Comparison of ENCODE assay signal across 15 cellular contexts in genomic region chr9:124828679-124829669, GRCh38. TPM values are rescaled to one million over a fixed set of nuclear protein-coding genes. Genes with fewer than 3 reads are reported as not detected.
DNase-seq lines count a peak whose midpoint lies in the region; ATAC-seq and TF ChIP-seq lines count a peak whose summit lies in the region.
"Had no signal": no experiment of that assay in that cellular context is flagged by ENCODE, and none has a peak within 500 bp of the region (broad histone marks: within the 10 kb centered on the region; RNA-seq: fewer than 3 reads in every experiment).

No MANE protein-coding gene starts in this region.

- H3K27ac Mint-ChIP-seq in MCF 10A (ENCODE audit: low read depth, unreplicated experiment): peak overlapping the region; percentile 18
- H3K27ac Mint-ChIP-seq in stimulated activated memory B cell treated with anti-CD40 and anti-IgM and Interleukin-4, amounts not matched to agents 10 μg/mL and 1 μg/mL and 100 μg/mL, for 72 hours: peak overlapping the region; percentile 26

- BruUV-seq in MCF 10A (replicated peaks; lab: Mats Ljungman, UMichigan) (no TSS peak), mammary epithelial cell (replicated peaks; lab: Mats Ljungman, UMichigan) (no TSS peak)

- H3K27ac ChIP-seq in mammary epithelial cell (ENCODE audit: insufficient read depth, low read depth, low read length): no peak overlapping the region

- intact Hi-C loops in MCF 10A (cut with micrococcal nuclease): no loop called here
- intact Hi-C loops in mammary epithelial cell (cut with micrococcal nuclease): no loop called here
- intact Hi-C loops in left colon (cut with DNase I, micrococcal nuclease): no loop called here

- DNase-seq in MCF 10A (ENCODE audit: unreplicated experiment): no peak
- no peak for DNase-seq in mammary epithelial cell
- DNase-seq in left colon: no peak
- no peak for DNase-seq in foreskin melanocyte
- DNase-seq: Caco-2, KG1, NCI-H1092 treated with DMSO at 0.1 percent for 48 hours, NCI-H1694, NCI-H446, NCI-H774 had no signal

- H3K27me3 Mint-ChIP-seq in MCF 10A (ENCODE audit: insufficient read depth, unreplicated experiment): no peaks in the 10 kb centered on the region
- H3K27me3 Mint-ChIP-seq in stimulated activated memory B cell treated with anti-CD40 and anti-IgM and Interleukin-4, amounts not matched to agents 10 μg/mL and 1 μg/mL and 100 μg/mL, for 72 hours: peaks cover 22% of the 10 kb centered on the region

- no peaks in the 10 kb centered on the region for H3K36me3 ChIP-seq in mammary epithelial cell (ENCODE audit: insufficient read depth, low read length)

- no peak overlapping the region for H3K9ac ChIP-seq in mammary epithelial cell (ENCODE audit: insufficient read depth, low read length)

- TF ChIP-seq CTCF in MCF 10A (IDR thresholded peaks at IDR 0.05; ENCODE audit: unreplicated experiment) (no peak), mammary epithelial cell (conservative IDR thresholded peaks at IDR 0.05 in 1 of 2, IDR thresholded peaks at IDR 0.05 in 1 of 2; ENCODE audit: extremely low read depth in 1 of 2, insufficient read depth in 1 of 2, low read depth in 1 of 2, low read length in 2 of 2) (no peak)

- no peaks in the 10 kb centered on the region for H3K9me3 ChIP-seq in mammary epithelial cell (replicated peaks; ENCODE audit: insufficient read depth, low read length)
- H3K9me3 ChIP-seq: Caco-2 had no signal

- H2AFZ ChIP-seq in mammary epithelial cell (ENCODE audit: low read depth, low read length): no peak overlapping the region

- dilution Hi-C loops in mammary epithelial cell (cut with HindIII; ENCODE audit: low sequenced_read_pairs): no loop called here

- CTCF ChIA-PET in MCF 10A (lab: Yijun Ruan, JAX) (interaction anchor here (0.7 to 15.9 kb wide), 6 partner anchors 10 to 1657 kb away, joined by 3 to 159 read pairs (median 4); partner anchors contain the start of genes NR6A1, OLFML2A and WDR38), mammary epithelial cell (lab: Charles Lee; ENCODE audit: low non-redundant PET) (no interaction called here)

- WGBS in mammary epithelial cell (ENCODE audit: low coverage, missing lambda C conversion rate): 40% methylated on average over 5 of the region's 6 CpGs

- no peaks in the 10 kb centered on the region for H3K36me3 Mint-ChIP-seq in MCF 10A (ENCODE audit: insufficient read depth, unreplicated experiment)
- no peaks in the 10 kb centered on the region for H3K36me3 Mint-ChIP-seq in stimulated activated memory B cell treated with anti-CD40 and anti-IgM and Interleukin-4, amounts not matched to agents 10 μg/mL and 1 μg/mL and 100 μg/mL, for 72 hours

- no peak overlapping the region for H3K4me3 Mint-ChIP-seq in MCF 10A (ENCODE audit: unreplicated experiment)
- H3K4me3 Mint-ChIP-seq in stimulated activated memory B cell treated with anti-CD40 and anti-IgM and Interleukin-4, amounts not matched to agents 10 μg/mL and 1 μg/mL and 100 μg/mL, for 72 hours: no peak overlapping the region

- H3K4me2 ChIP-seq in mammary epithelial cell (ENCODE audit: insufficient read depth, low read depth, low read length): no peak overlapping the region

- ATAC-seq in left colon (peak; percentile 17), HG03039 (IDR thresholded peaks at IDR 0.05; ENCODE audit: unreplicated experiment) (no peak)
- ATAC-seq in stimulated activated memory B cell treated with anti-CD40 and anti-IgM and Interleukin-4, amounts not matched to agents 10 μg/mL and 1 μg/mL and 100 μg/mL, for 72 hours: no peak
- ATAC-seq: GM12878 had no signal

- H3K4me1 ChIP-seq in mammary epithelial cell (ENCODE audit: insufficient read depth, low read length): peaks cover 7% of the 10 kb centered on the region
- H3K4me1 ChIP-seq: Caco-2 had no signal

- no peaks in the 10 kb centered on the region for H3K79me2 ChIP-seq in mammary epithelial cell (ENCODE audit: insufficient read depth, low read length)

- peaks cover 8% of the 10 kb centered on the region for H3K4me1 Mint-ChIP-seq in MCF 10A (ENCODE audit: insufficient read depth, unreplicated experiment)
- H3K4me1 Mint-ChIP-seq in stimulated activated memory B cell treated with anti-CD40 and anti-IgM and Interleukin-4, amounts not matched to agents 10 μg/mL and 1 μg/mL and 100 μg/mL, for 72 hours: peaks cover 14% of the 10 kb centered on the region

- H3K27me3 ChIP-seq in mammary epithelial cell (ENCODE audit: insufficient read depth, low read length): no peaks in the 10 kb centered on the region

- H3K4me3 ChIP-seq in mammary epithelial cell (replicated peaks in 1 of 3; ENCODE audit: insufficient read depth in 1 of 3, low read depth in 2 of 3, low read length in 3 of 3): no peak overlapping the region
- H3K4me3 ChIP-seq: GM12878 had no signal

- H3K9me3 Mint-ChIP-seq in MCF 10A (ENCODE audit: unreplicated experiment): peaks cover 5% of the 10 kb centered on the region
- H3K9me3 Mint-ChIP-seq in stimulated activated memory B cell treated with anti-CD40 and anti-IgM and Interleukin-4, amounts not matched to agents 10 μg/mL and 1 μg/mL and 100 μg/mL, for 72 hours: peaks cover 5% of the 10 kb centered on the region

- no peaks in the 10 kb centered on the region for H4K20me1 ChIP-seq in mammary epithelial cell (ENCODE audit: insufficient read depth, low read length)

- in situ Hi-C loops in mammary epithelial cell (cut with MboI; ENCODE audit: low sequenced_read_pairs in 2 of 2): no loop called here

- POLR2A ChIA-PET in MCF 10A (lab: Yijun Ruan, JAX): interaction anchor here (0.7 to 2.3 kb wide), 2 partner anchors 10 to 35 kb away, joined by 3 to 17 read pairs; no protein-coding TSS in a partner anchor

RNA-seq across cellular contexts. Expression of gene WDR38, which starts 24.3 kb away (rescaled TPM):
- total RNA-seq in MCF 10A (2022) (not detected in 2 replicates), mammary epithelial cell (not detected), left colon (not detected)
- not detected for polyA plus RNA-seq in mammary epithelial cell
- not detected for polyA minus RNA-seq in mammary epithelial cell
- total RNA-seq: Caco-2, G401, GM12878, M059J had no signal
- polyA plus RNA-seq: GM12878 had no signal

RNA-seq across cellular contexts. Expression of gene RPL35, which starts 32.8 kb away (rescaled TPM):
- total RNA-seq in MCF 10A (2022) (1,966 and 2,009 TPM in 2 replicates), mammary epithelial cell (1,000 to 10,000 TPM; 1,457 to 1,657 TPM), left colon (100 to 1,000 TPM; 771 to 811 TPM)
- 2,723 TPM for polyA plus RNA-seq in mammary epithelial cell
- 1,172 TPM for polyA minus RNA-seq in mammary epithelial cell

RNA-seq across cellular contexts. Expression of gene ARPC5L, which starts 33.0 kb away (rescaled TPM):
- total RNA-seq in MCF 10A (2022) (72.5 and 84.2 TPM in 2 replicates), mammary epithelial cell (10 to 100 TPM; 21.2 to 79.8 TPM), left colon (10 to 100 TPM; 43.4 to 51.6 TPM)
- polyA plus RNA-seq in mammary epithelial cell: 76.4 TPM
- 46.6 TPM for polyA minus RNA-seq in mammary epithelial cell

RNA-seq across cellular contexts. Expression of gene OLFML2A, which starts 52.0 kb away (rescaled TPM):
- total RNA-seq in MCF 10A (2022): 0.21 and 0.25 TPM in 2 replicates
- 1 to 10 TPM; 4.2 to 6.2 TPM for total RNA-seq in mammary epithelial cell
- polyA plus RNA-seq in mammary epithelial cell: 1.6 TPM
- polyA minus RNA-seq in mammary epithelial cell: 2.3 TPM
- 10 to 100 TPM in 1 of 2 donors, 1 to 10 TPM in 1; 3.3 to 12.7 TPM for total RNA-seq in left colon

RNA-seq across cellular contexts. Expression of gene NR6A1, which starts 57.9 kb away (rescaled TPM):
- 0.91 and 2.0 TPM in 2 replicates for total RNA-seq in MCF 10A (2022)
- total RNA-seq in mammary epithelial cell: 1 to 10 TPM; 3.2 to 4.8 TPM
- 0.76 TPM for polyA plus RNA-seq in mammary epithelial cell
- 1.1 TPM for polyA minus RNA-seq in mammary epithelial cell
- 1 to 10 TPM; 4.6 to 7.1 TPM for total RNA-seq in left colon
